1 cellular context compared by ENCODE assay signal in genomic region chr12:54431911-54432814, GRCh38.
TF ChIP-seq lines count a peak whose summit lies in the region.

No MANE protein-coding gene starts in this region.

TF ChIP-seq in WTC11, 78 proteins besides CTCF, POLR2A, EP300 and RAD21 (continued from another document):
- TF ChIP-seq NFYB (CRISPR knock-in tag; conservative IDR thresholded peaks at IDR 0.05; ENCODE audit: low read depth) = no peak
- 0 out of 2 replicates have a peak, but pooled peaks have one; percentile 37 for TF ChIP-seq FOXP4 (CRISPR knock-in tag; IDR thresholded peaks at IDR 0.05)
- TF ChIP-seq FOXP1 (CRISPR knock-in tag; IDR thresholded peaks at IDR 0.05; ENCODE audit: borderline replicate concordance) = no peak
- no peak for TF ChIP-seq SOX15 (CRISPR knock-in tag; IDR thresholded peaks at IDR 0.05)
